Comparison of ENCODE assay signal across 14 cellular contexts in the genomic region with DNA sequence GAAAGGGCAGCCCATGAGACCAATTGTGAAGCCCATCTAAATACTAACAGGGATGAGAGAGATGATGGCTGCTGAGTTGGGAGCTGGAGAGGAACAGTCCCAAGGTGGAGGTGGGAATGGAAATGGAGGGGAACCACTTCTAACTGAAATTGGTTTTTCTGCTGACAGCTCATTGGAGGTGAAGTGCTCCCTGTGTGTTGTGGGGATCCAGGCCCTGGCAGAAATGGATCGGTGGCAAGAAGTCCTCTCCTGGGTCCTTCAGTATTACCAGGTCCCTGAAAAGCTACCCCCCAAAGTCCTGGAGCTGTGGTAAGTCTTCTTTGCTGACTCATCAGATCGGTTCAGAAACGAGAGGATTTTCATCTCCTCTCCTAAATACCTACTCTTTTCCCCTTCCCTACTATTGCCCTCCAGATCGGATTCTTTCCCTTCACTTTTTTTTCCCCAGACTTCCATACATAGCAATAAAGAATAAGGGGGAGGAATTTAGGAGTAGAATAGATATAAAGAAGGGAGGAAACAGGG. TPM values are rescaled to one million over a fixed set of nuclear protein-coding genes. Genes with fewer than 3 reads are reported as not detected.
A peak's percentile ranks its signal among the peaks of the same experiment; 100 is the strongest.
DNase-seq lines count a peak whose midpoint lies in the region; ATAC-seq and TF ChIP-seq lines count a peak whose summit lies in the region.
"Had no signal": no experiment of that assay in that cellular context is flagged by ENCODE, and none has a peak within 500 bp of the region (broad histone marks: within the 10 kb centered on the region; RNA-seq: fewer than 3 reads in every experiment).

No MANE protein-coding gene starts in this region.

- no peak for TF ChIP-seq CTCF in NB4 (IDR thresholded peaks at IDR 0.05; ENCODE audit: low read depth, low read length)
- TF ChIP-seq CTCF in mammary epithelial cell (conservative IDR thresholded peaks at IDR 0.05 in 1 of 2, IDR thresholded peaks at IDR 0.05 in 1 of 2; ENCODE audit: extremely low read depth in 1 of 2, insufficient read depth in 1 of 2, low read depth in 1 of 2, low read length in 2 of 2): no peak
- no peak for TF ChIP-seq CTCF in psoas muscle (IDR thresholded peaks at IDR 0.05)

- no peak overlapping the region for H3K9ac ChIP-seq in mammary epithelial cell (ENCODE audit: insufficient read depth, low read length)

- no peak overlapping the region for H3K27ac ChIP-seq in mammary epithelial cell (ENCODE audit: insufficient read depth, low read depth, low read length)
- H3K27ac ChIP-seq in psoas muscle: no peak overlapping the region

- WGBS in mammary epithelial cell (ENCODE audit: low coverage, missing lambda C conversion rate): 63% methylated on average over 4 of the region's 4 CpGs
- WGBS in psoas muscle, 3 donors: 65 to 68% (median 67%) methylated on average over 4 of the region's 4 CpGs

- H3K9me3 ChIP-seq in mammary epithelial cell (replicated peaks; ENCODE audit: insufficient read depth, low read length): no peaks in the 10 kb centered on the region
- H3K9me3 ChIP-seq in psoas muscle: no peaks in the 10 kb centered on the region
- no peaks in the 10 kb centered on the region for H3K9me3 ChIP-seq in MG63

- no peak overlapping the region for H2AFZ ChIP-seq in mammary epithelial cell (ENCODE audit: low read depth, low read length)

- peaks cover 25% of the 10 kb centered on the region for H3K4me1 ChIP-seq in mammary epithelial cell (ENCODE audit: insufficient read depth, low read length)
- peaks cover 35% of the 10 kb centered on the region for H3K4me1 ChIP-seq in psoas muscle

- intact Hi-C loops in mammary epithelial cell (cut with micrococcal nuclease): loop anchor here (10.0 kb wide), 2 partner anchors 335 to 525 kb away; no protein-coding TSS in a partner anchor
- intact Hi-C loops in psoas muscle (cut with DNase I): loop anchor here (2.0 to 5.0 kb wide), 6 partner anchors 31 to 337 kb away; a partner anchor contains a TSS

- CTCF ChIA-PET in mammary epithelial cell (lab: Charles Lee; ENCODE audit: low non-redundant PET): interaction anchor here (0.6 kb wide), 1 partner anchor 1305 kb away, joined by 4 read pairs; no protein-coding TSS in a partner anchor

- H4K20me1 ChIP-seq in mammary epithelial cell (ENCODE audit: insufficient read depth, low read length): no peaks in the 10 kb centered on the region

- H3K4me3 ChIP-seq in NB4 (ENCODE audit: low read depth, low read length) (peak overlapping the region; percentile 99), mammary epithelial cell (replicated peaks in 1 of 3; ENCODE audit: insufficient read depth in 1 of 3, low read depth in 2 of 3, low read length in 3 of 3) (no peak overlapping the region), psoas muscle (peak overlapping the region; percentile 92), MG63 (no peak overlapping the region)
- H3K4me3 ChIP-seq: lung had no signal

- peak; percentile 24 for DNase-seq in activated effector memory CD4-positive, alpha-beta T cell treated with anti-CD3 and anti-CD28 coated beads, Interleukin-2, amount 50 U/mL, for 16 hours
- DNase-seq in activated effector memory CD4-positive, alpha-beta T cell treated with Interleukin-2 at 50 U/mL for 16 hours: no peak
- no peak for DNase-seq in NB4 (ENCODE audit: low read depth)
- no peak for DNase-seq in mammary epithelial cell
- no peak for DNase-seq in psoas muscle
- no peak for DNase-seq in activated CD4-positive, CD25-positive, alpha-beta regulatory T cell treated with anti-CD3 and anti-CD28 coated beads, Interleukin-2, amount 50 U/mL, for 72 hours
- DNase-seq in NCI-H1092 treated with DMSO at 0.1 percent for 48 hours (lab: John Stamatoyannopoulos, UW): no peak
- no peak for DNase-seq in MG63
- DNase-seq: NCI-H1417 treated with DMSO at 0.1 percent for 48 hours; NCI-H524; stimulated activated CD4-positive, alpha-beta T cell treated with anti-CD3 and anti-CD28 coated beads, Interleukin-2, amount 100 ng/mL, for 24 hours had no signal

- H3K27me3 ChIP-seq in mammary epithelial cell (ENCODE audit: insufficient read depth, low read length) (no peaks in the 10 kb centered on the region), psoas muscle (ENCODE audit: insufficient read depth in 3 of 3, low read length in 2 of 3) (no peaks in the 10 kb centered on the region), MG63 (no peaks in the 10 kb centered on the region)

- dilution Hi-C loops in mammary epithelial cell (cut with HindIII; ENCODE audit: low sequenced_read_pairs): no loop called here

- H3K4me2 ChIP-seq in mammary epithelial cell (ENCODE audit: insufficient read depth, low read depth, low read length): peak overlapping the region; percentile 82

- ATAC-seq in psoas muscle: no peak
- ATAC-seq: esophagus mucosa; stimulated activated memory B cell treated with anti-CD40 and anti-IgM and Interleukin-4, amounts not matched to agents 10 μg/mL and 1 μg/mL and 100 μg/mL, for 72 hours had no signal

- in situ Hi-C loops in mammary epithelial cell (cut with MboI; ENCODE audit: low sequenced_read_pairs in 2 of 2): loop anchor here (5.0 to 10.0 kb wide), 4 partner anchors 85 to 245 kb away; no protein-coding TSS in a partner anchor

- no peak for TF ChIP-seq POLR2A in NB4 (IDR thresholded peaks at IDR 0.05; ENCODE audit: extremely low read depth, insufficient read length)

- no TSS peak for BruUV-seq in mammary epithelial cell (replicated peaks; lab: Mats Ljungman, UMichigan)

- H3K36me3 ChIP-seq in mammary epithelial cell (ENCODE audit: insufficient read depth, low read length) (peaks cover 16% of the 10 kb centered on the region), psoas muscle (ENCODE audit: insufficient read depth in 1 of 2, low read depth in 1 of 2) (peaks cover 4 to 56% of the 10 kb centered on the region in 2 donors), MG63 (peaks cover 51% of the 10 kb centered on the region)

- H3K79me2 ChIP-seq in mammary epithelial cell (ENCODE audit: insufficient read depth, low read length): peaks cover 70% of the 10 kb centered on the region

RNA-seq across cellular contexts. Expression of a gene that starts 2.0 kb away (rescaled TPM):
- total RNA-seq in mammary epithelial cell (10 to 100 TPM; 26.5 to 35.1 TPM), psoas muscle (10 to 100 TPM; 17.6 to 23.4 (median 19.8) TPM)
- polyA plus RNA-seq in mammary epithelial cell (20.1 TPM), psoas muscle (10 to 100 TPM; 11.2 to 19.0 (median 15.2) TPM)
- 62.6 TPM for polyA minus RNA-seq in mammary epithelial cell
- 10.5 and 13.5 TPM in 2 replicates for total RNA-seq in MG63 (2014; rRNA removed; shearing (Covaris generic); ENCODE audit: low replicate concordance)

RNA-seq across cellular contexts. Expression of a gene that starts 30.8 kb away (rescaled TPM):
- total RNA-seq in mammary epithelial cell: under 1 TPM; 0.19 to 0.33 TPM
- 0.65 TPM for polyA plus RNA-seq in mammary epithelial cell
- not detected for polyA minus RNA-seq in mammary epithelial cell
- total RNA-seq in psoas muscle: 100 to 1,000 TPM in 3 of 4 donors, 10 to 100 TPM in 1; 80.2 to 150 (median 118) TPM
- 100 to 1,000 TPM in 2 of 3 donors, 10 to 100 TPM in 1; 38.8 to 142 (median 115) TPM for polyA plus RNA-seq in psoas muscle
- 0.46 and 3.8 TPM in 2 replicates for total RNA-seq in MG63 (2014; rRNA removed; shearing (Covaris generic); ENCODE audit: low replicate concordance)

RNA-seq across cellular contexts. Expression of a gene that starts 55.4 kb away (rescaled TPM):
- total RNA-seq in mammary epithelial cell (100 to 1,000 TPM in 1 of 2 donors, 10 to 100 TPM in 1; 67.2 to 102 TPM), psoas muscle (10 to 100 TPM; 15.5 to 38.3 (median 27.1) TPM)
- polyA plus RNA-seq in mammary epithelial cell (31.3 TPM), psoas muscle (1 to 10 TPM; 2.1 to 6.9 (median 3.5) TPM)
- polyA minus RNA-seq in mammary epithelial cell: 110 TPM
- 13.4 and 20.6 TPM in 2 replicates for total RNA-seq in MG63 (2014; rRNA removed; shearing (Covaris generic); ENCODE audit: low replicate concordance)

Comparison
In these comparisons a context has a peak if more than half of its experiments do, and no peak if none do; other contexts are left out.
1. H3K4me3 ChIP-seq: peak in NB4 (single experiment) and psoas muscle (single experiment); none in mammary epithelial cell (0 of 3) and MG63 (single experiment).
2. RNA of a gene that starts 30.8 kb away (total RNA-seq): 80.2 to 150 TPM in psoas muscle; 0.46 to 3.8 TPM in MG63 and 0.19 to 0.33 TPM in mammary epithelial cell; every median in the first group is over 10 times any median in the second.